ENCODE assay signal across 1 cellular context in genomic region chr15:73982251-73982962, GRCh38.
TF ChIP-seq lines count a peak whose summit lies in the region.

No MANE protein-coding gene starts in this region.

TF ChIP-seq in HEK293, 187 proteins besides CTCF, POLR2A, EP300 and RAD21 (continued from another document):
- TF ChIP-seq PATZ1 (tag by site-specific recombination; IDR thresholded peaks at IDR 0.05) (0 out of 2 replicates have a peak, but pooled peaks have one; percentile 29), OSR2 (tag by site-specific recombination; IDR thresholded peaks at IDR 0.05) (no peak), GLIS2 (tag by site-specific recombination; IDR thresholded peaks at IDR 0.05) (peak; percentile 43), ZNF362 (tag by site-specific recombination; IDR thresholded peaks at IDR 0.05) (no peak), ZFHX2 (tag by site-specific recombination; conservative IDR thresholded peaks at IDR 0.05) (no peak), ZFP37 (tag by site-specific recombination; IDR thresholded peaks at IDR 0.05) (no peak), ZNF16 (tag by site-specific recombination; IDR thresholded peaks at IDR 0.05; ENCODE audit: low read depth) (no peak), ZNF341 (tag by site-specific recombination; IDR thresholded peaks at IDR 0.05; ENCODE audit: low read depth) (no peak), PRDM10 (tag by site-specific recombination; IDR thresholded peaks at IDR 0.05) (peak; percentile 38), ZBTB44 (tag by site-specific recombination; IDR thresholded peaks at IDR 0.05) (no peak), ZNF433 (tag by site-specific recombination; IDR thresholded peaks at IDR 0.05; ENCODE audit: low read depth) (no peak), ZNF768 (tag by site-specific recombination; IDR thresholded peaks at IDR 0.05) (no peak), HOXA7 (CRISPR knock-in tag; IDR thresholded peaks at IDR 0.05; ENCODE audit: borderline replicate concordance) (no peak), ZNF132 (tag by site-specific recombination; IDR thresholded peaks at IDR 0.05; ENCODE audit: borderline replicate concordance) (no peak), ZNF302 (tag by site-specific recombination; IDR thresholded peaks at IDR 0.05; ENCODE audit: low read depth) (no peak), ZNF140 (tag by site-specific recombination; IDR thresholded peaks at IDR 0.05) (no peak)
